8 cellular contexts compared by ENCODE assay signal in the genomic region with DNA sequence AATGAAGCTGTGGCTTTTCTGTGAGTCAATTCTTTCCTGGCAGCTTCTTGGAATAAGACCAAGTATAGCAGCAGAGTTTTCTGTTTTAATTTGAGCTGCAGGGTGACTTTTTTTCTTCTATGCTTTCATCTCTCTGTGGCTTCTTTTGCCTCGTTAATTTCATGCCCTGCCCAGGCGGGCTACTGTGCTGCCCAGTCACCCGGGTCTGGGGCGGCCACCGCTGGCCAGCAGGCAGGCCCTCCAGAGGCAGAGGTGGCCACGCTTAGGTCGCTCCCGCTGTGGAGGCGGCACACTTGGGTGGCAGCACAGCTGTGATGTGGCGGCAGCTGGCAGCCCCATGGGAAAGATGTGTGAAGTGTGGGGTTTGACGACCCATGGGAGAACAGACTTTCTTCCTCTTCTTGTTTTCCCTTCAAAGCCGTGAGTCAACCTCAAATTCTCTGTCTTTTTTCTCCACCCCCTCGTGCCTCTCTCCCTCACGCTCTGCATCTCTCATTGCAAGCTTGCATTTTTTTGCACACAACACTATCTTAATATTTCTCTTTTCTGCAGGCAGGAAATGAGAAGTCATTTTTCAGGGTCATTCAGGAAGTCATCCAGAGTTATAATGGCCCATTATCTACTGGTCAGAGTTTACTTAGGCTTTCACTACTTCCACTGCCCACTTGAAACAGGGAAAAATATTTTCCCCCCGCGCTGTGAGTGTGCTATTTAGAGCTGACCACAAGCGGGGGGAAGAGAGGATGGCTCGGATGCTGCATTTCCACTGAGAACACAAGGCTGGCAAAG.
DNase-seq lines count a peak whose midpoint lies in the region; ATAC-seq and TF ChIP-seq lines count a peak whose summit lies in the region.

No MANE protein-coding gene starts in this region.

- ATAC-seq in GM18520 (IDR thresholded peaks at IDR 0.05; ENCODE audit: unreplicated experiment) = peak; percentile 88
- ATAC-seq in HG02981 (IDR thresholded peaks at IDR 0.05; ENCODE audit: unreplicated experiment) = peak; percentile 63
- ATAC-seq in gastrocnemius medialis = peak; percentile 15 to 17

- H3K9me3 ChIP-seq in SK-N-MC (ENCODE audit: low read depth, low read length) = no peaks in the 10 kb centered on the region
- H3K9me3 ChIP-seq in gastrocnemius medialis = no peaks in the 10 kb centered on the region

- intact Hi-C loops in gastrocnemius medialis (cut with DNase I; ENCODE audit: low total_unique reads) = no loop called here

- in situ Hi-C loops in gastrocnemius medialis (cut with MboI; ENCODE audit: low sequenced_read_pairs in 4 of 4) = no loop called here

- TF ChIP-seq CTCF in AG09309 (IDR thresholded peaks at IDR 0.05; ENCODE audit: control insufficient read depth, insufficient read depth, low read depth, low read length, missing control alignments) (peak; percentile 3), fibroblast of mammary gland (conservative IDR thresholded peaks at IDR 0.05; ENCODE audit: control insufficient read depth, insufficient read depth, low read depth, low read length) (no peak), gastrocnemius medialis (IDR thresholded peaks at IDR 0.05 in 4 of 5, conservative IDR thresholded peaks at IDR 0.05 in 1 of 5) (no peak)

- H3K27me3 ChIP-seq in gastrocnemius medialis = no peaks in the 10 kb centered on the region

- no peaks in the 10 kb centered on the region for H3K36me3 ChIP-seq in SK-N-MC (ENCODE audit: insufficient read depth, low read length)
- H3K36me3 ChIP-seq in gastrocnemius medialis = no peaks in the 10 kb centered on the region

- peak; percentile 61 for DNase-seq in AG09309 (ENCODE audit: low read depth)
- DNase-seq in SK-N-MC (ENCODE audit: low read depth, low spot score) = no peak
- DNase-seq in fibroblast of mammary gland (ENCODE audit: low read depth) = peak; percentile 90
- DNase-seq in gastrocnemius medialis = no peak
- no peak for DNase-seq in NCI-H446 (lab: John Stamatoyannopoulos, UW)
- no peak for DNase-seq in middle frontal gyrus (ENCODE audit: extremely low spot score, low spot score)

- peaks cover 16 to 41% of the 10 kb centered on the region in 2 donors for H3K4me1 ChIP-seq in gastrocnemius medialis

- no peak overlapping the region for H3K9ac ChIP-seq in SK-N-MC (ENCODE audit: insufficient read length)

- TF ChIP-seq POLR2A in gastrocnemius medialis (IDR thresholded peaks at IDR 0.05) = no peak

- H3K4me3 ChIP-seq in AG09309 (ENCODE audit: control insufficient read depth, low read depth, low read length) (peak overlapping the region; percentile 45), SK-N-MC (peak overlapping the region; percentile 53), fibroblast of mammary gland (ENCODE audit: control insufficient read depth, low read depth, low read length) (peak overlapping the region; percentile 35), gastrocnemius medialis (no peak overlapping the region)

- peak overlapping the region; percentile 43; the same call in 1 of the 2 replicates for H3K27ac ChIP-seq in SK-N-MC
- peak overlapping the region; percentile 41 to 66 (median 63) for H3K27ac ChIP-seq in gastrocnemius medialis

Comparison
In these comparisons a context has a peak if more than half of its experiments do, and no peak if none do; other contexts are left out.
1. DNase-seq: peak in AG09309 (single experiment) and fibroblast of mammary gland (single experiment); none in SK-N-MC (single experiment), gastrocnemius medialis (0 of 2), NCI-H446 (0 of 2) and middle frontal gyrus (single experiment).
2. H3K4me3 ChIP-seq: peak in AG09309 (single experiment), SK-N-MC (single experiment) and fibroblast of mammary gland (single experiment); none in gastrocnemius medialis (0 of 4).
3. ATAC-seq: peak in every context shown above with its lines; median percentile 88 in GM18520; 63 in HG02981; 16 in gastrocnemius medialis.